In the genomic region with DNA sequence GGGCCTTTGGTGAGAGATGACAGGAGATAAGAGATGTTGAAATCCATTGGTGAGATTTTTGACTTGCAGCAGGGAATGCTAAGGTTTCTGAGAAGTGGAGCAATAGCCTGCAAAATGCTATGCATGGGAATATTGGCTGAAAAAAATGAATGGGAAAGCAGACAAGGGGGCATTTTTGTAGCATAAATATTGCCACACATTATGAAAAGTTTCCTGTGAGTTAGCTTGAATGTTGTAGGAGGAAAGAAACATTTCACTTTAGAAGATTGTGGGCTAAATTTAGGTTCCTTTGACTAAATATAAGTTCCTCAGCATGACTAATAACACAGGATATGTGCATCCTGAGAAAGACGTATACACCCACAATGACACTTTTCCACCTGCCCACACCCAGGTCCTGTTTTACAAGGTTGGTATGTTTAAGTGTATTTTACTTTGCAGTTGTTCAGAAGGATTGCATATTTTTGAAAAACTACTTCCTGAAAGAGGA, we compare ENCODE assay signal across 9 cellular contexts. TPM values are rescaled to one million over a fixed set of nuclear protein-coding genes. Genes with fewer than 3 reads are reported as not detected.
A peak's percentile ranks its signal among the peaks of the same experiment; 100 is the strongest.
DNase-seq lines count a peak whose midpoint lies in the region; ATAC-seq and TF ChIP-seq lines count a peak whose summit lies in the region.
"Had no signal": no experiment of that assay in that cellular context is flagged by ENCODE, and none has a peak within 500 bp of the region (broad histone marks: within the 10 kb centered on the region; RNA-seq: fewer than 3 reads in every experiment).

No MANE protein-coding gene starts in this region.

- ATAC-seq in GM18867 (IDR thresholded peaks at IDR 0.05; ENCODE audit: unreplicated experiment): peak; percentile 57
- ATAC-seq in HG02678 (IDR thresholded peaks at IDR 0.05; ENCODE audit: unreplicated experiment): peak; percentile 51
- ATAC-seq in mucosa of descending colon: peak; percentile 76
- no peak for ATAC-seq in sciatic nerve

- H3K9me3 ChIP-seq in mucosa of descending colon: no peaks in the 10 kb centered on the region

- H3K4me3 ChIP-seq in mucosa of descending colon: no peak overlapping the region

- no peaks in the 10 kb centered on the region for H3K36me3 ChIP-seq in mucosa of descending colon (ENCODE audit: low read depth)

- TF ChIP-seq CTCF in RWPE1 (conservative IDR thresholded peaks at IDR 0.05; ENCODE audit: low read depth): no peak
- no peak for TF ChIP-seq CTCF in mucosa of descending colon (IDR thresholded peaks at IDR 0.05)

- no peaks in the 10 kb centered on the region for H3K4me1 ChIP-seq in mucosa of descending colon (ENCODE audit: low read depth)

- intact Hi-C loops in mucosa of descending colon (cut with DNase I, micrococcal nuclease): no loop called here
- intact Hi-C loops in sciatic nerve (cut with DNase I): no loop called here

- peak; percentile 50 for DNase-seq in RWPE1 (ENCODE audit: low spot score)
- no peak for DNase-seq in mucosa of descending colon
- no peak for DNase-seq in epidermal melanocyte (ENCODE audit: insufficient read length, low spot score)
- no peak for DNase-seq in sciatic nerve (ENCODE audit: low spot score)
- no peak for DNase-seq in T-helper 9 cell
- no peak for DNase-seq in HuH-7.5 (ENCODE audit: low spot score)

- POLR2A ChIA-PET in RWPE1 (lab: Yijun Ruan, JAX; ENCODE audit: low non-redundant PET): no interaction called here

- CTCF ChIA-PET in RWPE1 (lab: Yijun Ruan, JAX): interaction anchor here (0.5 to 0.7 kb wide), 2 partner anchors 14 to 16 kb away, joined by 4 to 6 read pairs; no protein-coding TSS in a partner anchor

- H3K27ac ChIP-seq in RWPE1: no peak overlapping the region
- H3K27ac ChIP-seq: HL-60 had no signal

RNA-seq across cellular contexts. Expression of a gene that starts 28.4 kb away (rescaled TPM):
- total RNA-seq in mucosa of descending colon (under 1 TPM in 2 of 3 donors, not detected in 1; 0.19 TPM), sciatic nerve (0.09 TPM)
